Comparison of ENCODE assay signal across 1 cellular context in the genomic region with DNA sequence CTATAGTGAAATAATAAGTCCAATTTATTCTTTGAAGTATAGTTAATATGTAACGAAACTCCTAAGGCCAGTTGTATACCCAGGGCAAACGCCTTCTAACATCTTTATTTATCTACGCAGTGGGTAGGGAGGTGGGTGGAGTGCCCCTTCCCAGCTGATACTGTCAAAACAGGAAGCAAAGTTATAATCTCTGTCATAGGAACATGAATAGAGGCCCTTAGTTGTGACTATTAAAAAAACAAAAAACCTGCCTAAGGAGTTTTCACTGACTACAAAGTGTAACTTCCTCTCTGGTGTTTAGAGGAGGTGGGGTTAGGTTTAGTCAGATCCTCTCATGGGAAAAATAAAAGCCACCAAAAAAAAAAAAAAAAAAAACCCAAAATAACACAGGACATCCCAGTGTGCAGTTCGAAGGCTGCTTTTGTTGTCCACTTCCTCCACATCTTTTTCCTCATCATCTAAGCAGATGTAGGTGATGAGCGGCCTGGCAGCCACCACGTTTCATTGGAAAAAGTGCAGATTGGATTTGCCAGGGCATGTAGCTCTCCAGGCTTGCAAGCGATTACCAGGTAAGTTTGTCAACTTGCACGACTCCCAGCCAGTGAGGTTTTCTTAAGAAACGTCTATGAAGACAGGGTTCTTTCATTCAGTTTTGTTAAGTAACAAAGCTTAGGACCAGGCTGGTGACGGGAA.
TF ChIP-seq lines count a peak whose summit lies in the region.

No MANE protein-coding gene starts in this region.

TF ChIP-seq in HepG2, 621 proteins besides CTCF, POLR2A, EP300 and RAD21 (continued from another document and continues in another):
- TF ChIP-seq ZNF331 (CRISPR knock-in tag; IDR thresholded peaks at IDR 0.05) (peak; percentile 63; the same call in 1 of the 2 replicates), HOXA7 (CRISPR knock-in tag; IDR thresholded peaks at IDR 0.05) (no peak), ZNF775 (CRISPR knock-in tag; IDR thresholded peaks at IDR 0.05; ENCODE audit: borderline replicate concordance) (peak; percentile 46; the same call in 1 of the 2 replicates), EEA1 (CRISPR knock-in tag; IDR thresholded peaks at IDR 0.05; ENCODE audit: borderline replicate concordance) (no peak), ZNF766 (CRISPR knock-in tag; IDR thresholded peaks at IDR 0.05; ENCODE audit: borderline replicate concordance) (0 out of 2 replicates have a peak, but pooled peaks have one; percentile 57), KDM5B (CRISPR knock-in tag; IDR thresholded peaks at IDR 0.05; ENCODE audit: borderline replicate concordance) (no peak), MBNL3 (CRISPR knock-in tag; conservative IDR thresholded peaks at IDR 0.05) (no peak), ZNF660 (CRISPR knock-in tag; IDR thresholded peaks at IDR 0.05; ENCODE audit: borderline replicate concordance, low read depth) (no peak), ZNF33B (CRISPR knock-in tag; IDR thresholded peaks at IDR 0.05) (no peak), CHD2 (IDR thresholded peaks at IDR 0.05; ENCODE audit: low read depth, low read length) (no peak), MIER2 (CRISPR knock-in tag; IDR thresholded peaks at IDR 0.05) (0 out of 2 replicates have a peak, but pooled peaks have one; percentile 34), ZNF350 (CRISPR knock-in tag; IDR thresholded peaks at IDR 0.05; ENCODE audit: borderline replicate concordance, low read depth) (peak; percentile 34; the same call in 1 of the 2 replicates), KLF12 (CRISPR knock-in tag; IDR thresholded peaks at IDR 0.05; ENCODE audit: borderline replicate concordance) (peak; percentile 56; the same call in 1 of the 2 replicates), DMAP1 (CRISPR knock-in tag; IDR thresholded peaks at IDR 0.05) (0 out of 2 replicates have a peak, but pooled peaks have one; percentile 48), ZNF615 (CRISPR knock-in tag; IDR thresholded peaks at IDR 0.05; ENCODE audit: borderline replicate concordance) (no peak), SAP130 (CRISPR knock-in tag; IDR thresholded peaks at IDR 0.05; ENCODE audit: low read depth) (peak; percentile 99), FOXK2 (IDR thresholded peaks at IDR 0.05) (peak; percentile 74), ZNF224 (CRISPR knock-in tag; IDR thresholded peaks at IDR 0.05) (no peak), ERF (CRISPR knock-in tag; IDR thresholded peaks at IDR 0.05) (peak; percentile 91), DPF2 (CRISPR knock-in tag; IDR thresholded peaks at IDR 0.05; ENCODE audit: borderline replicate concordance, low read depth) (peak; percentile 88), GABPB1 (CRISPR knock-in tag; IDR thresholded peaks at IDR 0.05) (peak; percentile 20; the same call in 1 of the 2 replicates), HCFC1 (IDR thresholded peaks at IDR 0.05; ENCODE audit: low read depth, low read length) (no peak), GATAD1 (CRISPR knock-in tag; IDR thresholded peaks at IDR 0.05) (peak; percentile 61; the same call in 1 of the 2 replicates), ZNF557 (CRISPR knock-in tag; IDR thresholded peaks at IDR 0.05) (no peak), ZNF552 (CRISPR knock-in tag; IDR thresholded peaks at IDR 0.05; ENCODE audit: borderline replicate concordance) (no peak), ZNF24 (IDR thresholded peaks at IDR 0.05) (0 out of 2 replicates have a peak, but pooled peaks have one; percentile 48), NR2C2 (CRISPR knock-in tag; IDR thresholded peaks at IDR 0.05; ENCODE audit: borderline replicate concordance) (no peak), ZNF329 (CRISPR knock-in tag; IDR thresholded peaks at IDR 0.05; ENCODE audit: low read depth) (no peak), ATF7-NPFF (CRISPR knock-in tag; IDR thresholded peaks at IDR 0.05; ENCODE audit: low read depth) (no peak), NR2F2 (IDR thresholded peaks at IDR 0.05; ENCODE audit: borderline replicate concordance, low read depth) (peak; percentile 79; the same call in 1 of the 2 replicates), ZNF788 (CRISPR knock-in tag; IDR thresholded peaks at IDR 0.05; ENCODE audit: borderline replicate concordance) (0 out of 2 replicates have a peak, but pooled peaks have one; percentile 37), NRL (CRISPR knock-in tag; IDR thresholded peaks at IDR 0.05; ENCODE audit: borderline replicate concordance) (no peak), ZNF335 (CRISPR knock-in tag; IDR thresholded peaks at IDR 0.05) (no peak), JUN (CRISPR knock-in tag; IDR thresholded peaks at IDR 0.05) (0 out of 2 replicates have a peak, but pooled peaks have one; percentile 29), MIER3 (CRISPR knock-in tag; IDR thresholded peaks at IDR 0.05; ENCODE audit: borderline replicate concordance) (peak; percentile 80), KDM5A (IDR thresholded peaks at IDR 0.05; ENCODE audit: borderline replicate concordance, low read length) (no peak)
- TF ChIP-seq, protein P1, sequence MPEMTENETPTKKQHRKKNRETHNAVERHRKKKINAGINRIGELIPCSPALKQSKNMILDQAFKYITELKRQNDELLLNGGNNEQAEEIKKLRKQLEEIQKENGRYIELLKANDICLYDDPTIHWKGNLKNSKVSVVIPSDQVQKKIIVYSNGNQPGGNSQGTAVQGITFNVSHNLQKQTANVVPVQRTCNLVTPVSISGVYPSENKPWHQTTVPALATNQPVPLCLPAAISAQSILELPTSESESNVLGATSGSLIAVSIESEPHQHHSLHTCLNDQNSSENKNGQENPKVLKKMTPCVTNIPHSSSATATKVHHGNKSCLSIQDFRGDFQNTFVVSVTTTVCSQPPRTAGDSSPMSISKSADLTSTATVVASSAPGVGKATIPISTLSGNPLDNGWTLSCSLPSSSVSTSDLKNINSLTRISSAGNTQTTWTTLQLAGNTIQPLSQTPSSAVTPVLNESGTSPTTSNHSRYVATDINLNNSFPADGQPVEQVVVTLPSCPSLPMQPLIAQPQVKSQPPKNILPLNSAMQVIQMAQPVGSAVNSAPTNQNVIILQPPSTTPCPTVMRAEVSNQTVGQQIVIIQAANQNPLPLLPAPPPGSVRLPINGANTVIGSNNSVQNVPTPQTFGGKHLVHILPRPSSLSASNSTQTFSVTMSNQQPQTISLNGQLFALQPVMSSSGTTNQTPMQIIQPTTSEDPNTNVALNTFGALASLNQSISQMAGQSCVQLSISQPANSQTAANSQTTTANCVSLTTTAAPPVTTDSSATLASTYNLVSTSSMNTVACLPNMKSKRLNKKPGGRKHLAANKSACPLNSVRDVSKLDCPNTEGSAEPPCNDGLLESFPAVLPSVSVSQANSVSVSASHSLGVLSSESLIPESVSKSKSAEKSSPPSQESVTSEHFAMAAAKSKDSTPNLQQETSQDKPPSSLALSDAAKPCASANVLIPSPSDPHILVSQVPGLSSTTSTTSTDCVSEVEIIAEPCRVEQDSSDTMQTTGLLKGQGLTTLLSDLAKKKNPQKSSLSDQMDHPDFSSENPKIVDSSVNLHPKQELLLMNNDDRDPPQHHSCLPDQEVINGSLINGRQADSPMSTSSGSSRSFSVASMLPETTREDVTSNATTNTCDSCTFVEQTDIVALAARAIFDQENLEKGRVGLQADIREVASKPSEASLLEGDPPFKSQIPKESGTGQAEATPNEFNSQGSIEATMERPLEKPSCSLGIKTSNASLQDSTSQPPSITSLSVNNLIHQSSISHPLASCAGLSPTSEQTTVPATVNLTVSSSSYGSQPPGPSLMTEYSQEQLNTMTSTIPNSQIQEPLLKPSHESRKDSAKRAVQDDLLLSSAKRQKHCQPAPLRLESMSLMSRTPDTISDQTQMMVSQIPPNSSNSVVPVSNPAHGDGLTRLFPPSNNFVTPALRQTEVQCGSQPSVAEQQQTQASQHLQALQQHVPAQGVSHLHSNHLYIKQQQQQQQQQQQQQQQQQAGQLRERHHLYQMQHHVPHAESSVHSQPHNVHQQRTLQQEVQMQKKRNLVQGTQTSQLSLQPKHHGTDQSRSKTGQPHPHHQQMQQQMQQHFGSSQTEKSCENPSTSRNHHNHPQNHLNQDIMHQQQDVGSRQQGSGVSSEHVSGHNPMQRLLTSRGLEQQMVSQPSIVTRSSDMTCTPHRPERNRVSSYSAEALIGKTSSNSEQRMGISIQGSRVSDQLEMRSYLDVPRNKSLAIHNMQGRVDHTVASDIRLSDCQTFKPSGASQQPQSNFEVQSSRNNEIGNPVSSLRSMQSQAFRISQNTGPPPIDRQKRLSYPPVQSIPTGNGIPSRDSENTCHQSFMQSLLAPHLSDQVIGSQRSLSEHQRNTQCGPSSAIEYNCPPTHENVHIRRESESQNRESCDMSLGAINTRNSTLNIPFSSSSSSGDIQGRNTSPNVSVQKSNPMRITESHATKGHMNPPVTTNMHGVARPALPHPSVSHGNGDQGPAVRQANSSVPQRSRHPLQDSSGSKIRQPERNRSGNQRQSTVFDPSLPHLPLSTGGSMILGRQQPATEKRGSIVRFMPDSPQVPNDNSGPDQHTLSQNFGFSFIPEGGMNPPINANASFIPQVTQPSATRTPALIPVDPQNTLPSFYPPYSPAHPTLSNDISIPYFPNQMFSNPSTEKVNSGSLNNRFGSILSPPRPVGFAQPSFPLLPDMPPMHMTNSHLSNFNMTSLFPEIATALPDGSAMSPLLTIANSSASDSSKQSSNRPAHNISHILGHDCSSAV (CRISPR knock-in tag; IDR thresholded peaks at IDR 0.05; ENCODE audit: borderline replicate concordance), result 0 out of 2 replicates have a peak, but pooled peaks have one; percentile 13
- TF ChIP-seq, protein P2, sequence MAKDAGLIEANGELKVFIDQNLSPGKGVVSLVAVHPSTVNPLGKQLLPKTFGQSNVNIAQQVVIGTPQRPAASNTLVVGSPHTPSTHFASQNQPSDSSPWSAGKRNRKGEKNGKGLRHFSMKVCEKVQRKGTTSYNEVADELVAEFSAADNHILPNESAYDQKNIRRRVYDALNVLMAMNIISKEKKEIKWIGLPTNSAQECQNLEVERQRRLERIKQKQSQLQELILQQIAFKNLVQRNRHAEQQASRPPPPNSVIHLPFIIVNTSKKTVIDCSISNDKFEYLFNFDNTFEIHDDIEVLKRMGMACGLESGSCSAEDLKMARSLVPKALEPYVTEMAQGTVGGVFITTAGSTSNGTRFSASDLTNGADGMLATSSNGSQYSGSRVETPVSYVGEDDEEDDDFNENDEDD (CRISPR knock-in tag; IDR thresholded peaks at IDR 0.05; ENCODE audit: borderline replicate concordance), result no peak
- TF ChIP-seq, protein P3, sequence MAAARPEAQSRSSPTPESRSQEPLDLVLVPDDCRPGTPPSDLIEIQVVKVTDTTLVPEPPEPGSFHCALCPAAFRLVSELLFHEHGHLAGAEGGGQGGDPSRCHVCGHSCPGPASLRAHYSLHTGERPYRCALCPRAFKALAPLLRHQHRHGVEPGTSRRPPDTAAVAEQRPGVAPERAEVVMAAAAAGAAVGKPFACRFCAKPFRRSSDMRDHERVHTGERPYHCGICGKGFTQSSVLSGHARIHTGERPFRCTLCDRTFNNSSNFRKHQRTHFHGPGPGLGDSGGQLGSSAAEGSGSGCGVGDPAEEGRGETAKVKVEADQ (CRISPR knock-in tag; IDR thresholded peaks at IDR 0.05; ENCODE audit: borderline replicate concordance), result no peak
- TF ChIP-seq, protein P4, sequence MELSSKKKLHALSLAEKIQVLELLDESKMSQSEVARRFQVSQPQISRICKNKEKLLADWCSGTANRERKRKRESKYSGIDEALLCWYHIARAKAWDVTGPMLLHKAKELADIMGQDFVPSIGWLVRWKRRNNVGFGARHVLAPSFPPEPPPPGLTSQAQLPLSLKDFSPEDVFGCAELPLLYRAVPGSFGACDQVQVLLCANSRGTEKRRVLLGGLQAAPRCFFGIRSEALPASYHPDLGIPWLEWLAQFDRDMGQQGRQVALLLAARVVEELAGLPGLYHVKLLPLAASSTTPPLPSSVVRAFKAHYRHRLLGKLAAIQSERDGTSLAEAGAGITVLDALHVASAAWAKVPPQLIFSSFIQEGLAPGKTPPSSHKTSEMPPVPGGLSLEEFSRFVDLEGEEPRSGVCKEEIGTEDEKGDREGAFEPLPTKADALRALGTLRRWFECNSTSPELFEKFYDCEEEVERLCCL (CRISPR knock-in tag; IDR thresholded peaks at IDR 0.05; ENCODE audit: borderline replicate concordance), result no peak; the same call in 1 of the 2 replicates
- TF ChIP-seq, protein P5, sequence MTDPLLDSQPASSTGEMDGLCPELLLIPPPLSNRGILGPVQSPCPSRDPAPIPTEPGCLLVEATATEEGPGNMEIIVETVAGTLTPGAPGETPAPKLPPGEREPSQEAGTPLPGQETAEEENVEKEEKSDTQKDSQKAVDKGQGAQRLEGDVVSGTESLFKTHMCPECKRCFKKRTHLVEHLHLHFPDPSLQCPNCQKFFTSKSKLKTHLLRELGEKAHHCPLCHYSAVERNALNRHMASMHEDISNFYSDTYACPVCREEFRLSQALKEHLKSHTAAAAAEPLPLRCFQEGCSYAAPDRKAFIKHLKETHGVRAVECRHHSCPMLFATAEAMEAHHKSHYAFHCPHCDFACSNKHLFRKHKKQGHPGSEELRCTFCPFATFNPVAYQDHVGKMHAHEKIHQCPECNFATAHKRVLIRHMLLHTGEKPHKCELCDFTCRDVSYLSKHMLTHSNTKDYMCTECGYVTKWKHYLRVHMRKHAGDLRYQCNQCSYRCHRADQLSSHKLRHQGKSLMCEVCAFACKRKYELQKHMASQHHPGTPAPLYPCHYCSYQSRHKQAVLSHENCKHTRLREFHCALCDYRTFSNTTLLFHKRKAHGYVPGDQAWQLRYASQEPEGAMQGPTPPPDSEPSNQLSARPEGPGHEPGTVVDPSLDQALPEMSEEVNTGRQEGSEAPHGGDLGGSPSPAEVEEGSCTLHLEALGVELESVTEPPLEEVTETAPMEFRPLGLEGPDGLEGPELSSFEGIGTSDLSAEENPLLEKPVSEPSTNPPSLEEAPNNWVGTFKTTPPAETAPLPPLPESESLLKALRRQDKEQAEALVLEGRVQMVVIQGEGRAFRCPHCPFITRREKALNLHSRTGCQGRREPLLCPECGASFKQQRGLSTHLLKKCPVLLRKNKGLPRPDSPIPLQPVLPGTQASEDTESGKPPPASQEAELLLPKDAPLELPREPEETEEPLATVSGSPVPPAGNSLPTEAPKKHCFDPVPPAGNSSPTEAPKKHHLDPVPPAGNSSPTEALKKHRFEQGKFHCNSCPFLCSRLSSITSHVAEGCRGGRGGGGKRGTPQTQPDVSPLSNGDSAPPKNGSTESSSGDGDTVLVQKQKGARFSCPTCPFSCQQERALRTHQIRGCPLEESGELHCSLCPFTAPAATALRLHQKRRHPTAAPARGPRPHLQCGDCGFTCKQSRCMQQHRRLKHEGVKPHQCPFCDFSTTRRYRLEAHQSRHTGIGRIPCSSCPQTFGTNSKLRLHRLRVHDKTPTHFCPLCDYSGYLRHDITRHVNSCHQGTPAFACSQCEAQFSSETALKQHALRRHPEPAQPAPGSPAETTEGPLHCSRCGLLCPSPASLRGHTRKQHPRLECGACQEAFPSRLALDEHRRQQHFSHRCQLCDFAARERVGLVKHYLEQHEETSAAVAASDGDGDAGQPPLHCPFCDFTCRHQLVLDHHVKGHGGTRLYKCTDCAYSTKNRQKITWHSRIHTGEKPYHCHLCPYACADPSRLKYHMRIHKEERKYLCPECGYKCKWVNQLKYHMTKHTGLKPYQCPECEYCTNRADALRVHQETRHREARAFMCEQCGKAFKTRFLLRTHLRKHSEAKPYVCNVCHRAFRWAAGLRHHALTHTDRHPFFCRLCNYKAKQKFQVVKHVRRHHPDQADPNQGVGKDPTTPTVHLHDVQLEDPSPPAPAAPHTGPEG (CRISPR knock-in tag; IDR thresholded peaks at IDR 0.05), result peak; percentile 64
